23 cellular contexts compared by ENCODE assay signal in genomic region chr1:180777072-180777689, GRCh38.
"Had no signal": no experiment of that assay in that cellular context is flagged by ENCODE, and none has a peak within 500 bp of the region (broad histone marks: within the 10 kb centered on the region; RNA-seq: fewer than 3 reads in every experiment).

No MANE protein-coding gene starts in this region.

- H3K27ac ChIP-seq: heart right ventricle, parathyroid adenoma, testis, uterus had no signal

- H3K9me3 ChIP-seq: testis, uterus had no signal

- ATAC-seq: natural killer cell; sciatic nerve; stimulated activated naive B cell treated with anti-CD40 and anti-IgM and Interleukin-4, amounts not matched to agents 10 μg/mL and 1 μg/mL and 100 μg/mL, for 72 hours; T-helper 17 cell had no signal

- H3K27me3 ChIP-seq: heart right ventricle, testis, uterus had no signal

- H3K36me3 ChIP-seq: heart right ventricle, uterus had no signal

- DNase-seq: activated CD4-positive, alpha-beta memory T cell treated with anti-CD3 and anti-CD28 coated beads, Interleukin-2, amount 10 ng/mL, durations not matched to agents 7 days and 5 days; activated CD4-positive, alpha-beta T cell treated with anti-CD3 and anti-CD28 coated beads, Interleukin-2, amount 10 ng/mL, durations not matched to agents 24 days and 14 days; activated effector memory CD4-positive, alpha-beta T cell treated with anti-CD3 and anti-CD28 coated beads, Interleukin-2, amount 50 U/mL, for 16 hours; activated naive CD4-positive, alpha-beta T cell treated with anti-CD3 and anti-CD28 coated beads, Interleukin-2, amount 10 ng/mL, durations not matched to agents 7 days and 5 days; anterior cingulate cortex; caudate nucleus; dermis blood vessel endothelial cell; effector CD8-positive, alpha-beta T cell; erythroblast; foreskin fibroblast; heart right ventricle; natural killer cell; stimulated activated CD4-positive, alpha-beta T cell treated with anti-CD3 and anti-CD28 coated beads, Interleukin-2, amount 100 ng/mL, for 48 hours; stimulated activated CD8-positive, alpha-beta memory T cell treated with anti-CD3 and anti-CD28 coated beads, Interleukin-4, amount 100 ng/mL, for 48 hours; stimulated activated naive B cell treated with anti-CD40 and anti-IgM and Interleukin-4, amounts not matched to agents 10 μg/mL and 1 μg/mL and 100 μg/mL, for 72 hours; T-helper 17 cell; testis; trophoblast cell; uterus had no signal

- H3K4me1 ChIP-seq: parathyroid adenoma, testis, uterus had no signal

- H3K4me3 ChIP-seq: heart right ventricle, lung, smooth muscle cell, testis, uterus had no signal
